10 cellular contexts compared by ENCODE assay signal in genomic region chr12:123034865-123035264, GRCh38. TPM values are rescaled to one million over a fixed set of nuclear protein-coding genes. Genes with fewer than 3 reads are reported as not detected.
DNase-seq lines count a peak whose midpoint lies in the region; ATAC-seq, FAIRE-seq and TF ChIP-seq lines count a peak whose summit lies in the region.
"Had no signal": no experiment of that assay in that cellular context is flagged by ENCODE, and none has a peak within 500 bp of the region (broad histone marks: within the 10 kb centered on the region; RNA-seq: fewer than 3 reads in every experiment).

No MANE protein-coding gene starts in this region.

- no peak for TF ChIP-seq CTCF in fibroblast of villous mesenchyme (IDR thresholded peaks at IDR 0.05; ENCODE audit: insufficient read depth, low read depth, low read length)

- FAIRE-seq in urothelium cell line (lab: Jason Lieb, UNC): no peak

- ATAC-seq in HG02970 (IDR thresholded peaks at IDR 0.05; ENCODE audit: low FRiP score, unreplicated experiment): no peak

- no peak overlapping the region for H3K4me3 ChIP-seq in fibroblast of villous mesenchyme (ENCODE audit: low read depth, low read length)
- H3K4me3 ChIP-seq: SJCRH30 had no signal

- peak; percentile 36 for DNase-seq in stimulated activated CD4-positive, alpha-beta T cell treated with anti-CD3 and anti-CD28 coated beads, Interleukin-2, amount 100 ng/mL, for 4 hours (ENCODE audit: low read depth)
- no peak for DNase-seq in stimulated activated CD4-positive, alpha-beta T cell treated with anti-CD3 and anti-CD28 coated beads, Interleukin-2, amount 100 ng/mL, for 48 hours
- DNase-seq in SK-N-DZ (ENCODE audit: low spot score) (peak; percentile 56), fibroblast of villous mesenchyme (ENCODE audit: low read depth) (peak; percentile 48), urothelium cell line (ENCODE audit: low spot score) (peak; percentile 24), NCI-H1436 (lab: John Stamatoyannopoulos, UW) (no peak)
- DNase-seq in activated CD4-positive, CD25-positive, alpha-beta regulatory T cell treated with anti-CD3 and anti-CD28 coated beads, Interleukin-2, amount 50 U/mL, for 72 hours: no peak
- DNase-seq: NCI-H1694 had no signal

RNA-seq across cellular contexts. Expression of gene ARL6IP4, which starts 54.4 kb away (rescaled TPM):
- polyA plus RNA-seq in SK-N-DZ (2014; cell fraction: cytosol; rRNA removed): 290 and 383 TPM in 2 replicates
- 441 and 504 TPM in 2 replicates for polyA plus RNA-seq in SK-N-DZ (2014; cell fraction: nucleus; rRNA removed)
- 117 and 161 TPM in 2 replicates for total RNA-seq in fibroblast of villous mesenchyme

RNA-seq across cellular contexts. Expression of gene OGFOD2, which starts 59.8 kb away (rescaled TPM):
- polyA plus RNA-seq in SK-N-DZ (2014; cell fraction: cytosol; rRNA removed): 27.5 and 33.9 TPM in 2 replicates
- 77.4 and 108 TPM in 2 replicates for polyA plus RNA-seq in SK-N-DZ (2014; cell fraction: nucleus; rRNA removed)
- 7.3 and 11.9 TPM in 2 replicates for total RNA-seq in fibroblast of villous mesenchyme

Comparison
In these comparisons a context has a peak if more than half of its experiments do, and no peak if none do; other contexts are left out.
1. DNase-seq: peak in stimulated activated CD4-positive, alpha-beta T cell treated with anti-CD3 and anti-CD28 coated beads, Interleukin-2, amount 100 ng/mL, for 4 hours (single experiment), SK-N-DZ (single experiment), fibroblast of villous mesenchyme (single experiment) and urothelium cell line (single experiment); none in stimulated activated CD4-positive, alpha-beta T cell treated with anti-CD3 and anti-CD28 coated beads, Interleukin-2, amount 100 ng/mL, for 48 hours (0 of 2), NCI-H1436 (single experiment) and activated CD4-positive, CD25-positive, alpha-beta regulatory T cell treated with anti-CD3 and anti-CD28 coated beads, Interleukin-2, amount 50 U/mL, for 72 hours (single experiment).